1 cellular context compared by ENCODE assay signal in the genomic region with DNA sequence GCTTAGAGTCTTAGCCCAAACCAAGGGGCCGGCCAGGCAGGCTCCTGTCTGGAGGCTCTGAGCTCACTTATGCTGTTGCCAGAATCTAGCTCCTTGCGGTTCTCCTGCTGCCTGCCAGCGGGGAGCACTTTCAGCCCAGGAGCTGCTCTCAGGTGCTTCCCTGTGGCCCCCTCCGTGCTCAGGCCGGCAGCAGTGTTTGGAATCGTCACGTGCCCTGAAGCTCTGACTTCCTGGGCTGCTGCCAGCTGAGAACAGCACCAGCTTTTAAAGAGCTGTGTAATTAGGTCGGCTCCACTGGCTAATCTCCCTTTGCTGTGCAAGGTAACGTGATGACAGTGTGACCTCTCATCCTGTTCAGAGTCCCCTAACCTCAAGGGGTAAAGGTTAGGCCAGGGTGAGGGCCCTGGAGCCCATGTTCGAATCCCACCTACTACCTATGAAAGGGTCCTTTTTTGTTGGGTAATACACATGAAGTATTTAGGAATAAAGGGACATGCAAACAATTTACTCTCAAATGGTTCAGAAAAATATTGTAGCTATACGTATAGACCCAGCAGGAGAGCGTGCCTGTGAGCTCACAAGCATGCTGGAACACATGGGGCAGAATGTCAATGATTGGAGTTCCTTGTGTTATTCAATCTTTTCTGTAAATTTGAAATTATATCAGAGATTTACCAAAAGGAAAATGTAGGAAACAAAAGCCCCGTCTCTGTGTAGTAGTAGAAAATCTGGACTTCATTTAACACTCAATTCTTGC.
TF ChIP-seq lines count a peak whose summit lies in the region.

No MANE protein-coding gene starts in this region.

TF ChIP-seq in K562, 482 proteins besides CTCF, POLR2A, EP300 and RAD21 (continued from another document and continues in another):
- TF ChIP-seq, protein P1, sequence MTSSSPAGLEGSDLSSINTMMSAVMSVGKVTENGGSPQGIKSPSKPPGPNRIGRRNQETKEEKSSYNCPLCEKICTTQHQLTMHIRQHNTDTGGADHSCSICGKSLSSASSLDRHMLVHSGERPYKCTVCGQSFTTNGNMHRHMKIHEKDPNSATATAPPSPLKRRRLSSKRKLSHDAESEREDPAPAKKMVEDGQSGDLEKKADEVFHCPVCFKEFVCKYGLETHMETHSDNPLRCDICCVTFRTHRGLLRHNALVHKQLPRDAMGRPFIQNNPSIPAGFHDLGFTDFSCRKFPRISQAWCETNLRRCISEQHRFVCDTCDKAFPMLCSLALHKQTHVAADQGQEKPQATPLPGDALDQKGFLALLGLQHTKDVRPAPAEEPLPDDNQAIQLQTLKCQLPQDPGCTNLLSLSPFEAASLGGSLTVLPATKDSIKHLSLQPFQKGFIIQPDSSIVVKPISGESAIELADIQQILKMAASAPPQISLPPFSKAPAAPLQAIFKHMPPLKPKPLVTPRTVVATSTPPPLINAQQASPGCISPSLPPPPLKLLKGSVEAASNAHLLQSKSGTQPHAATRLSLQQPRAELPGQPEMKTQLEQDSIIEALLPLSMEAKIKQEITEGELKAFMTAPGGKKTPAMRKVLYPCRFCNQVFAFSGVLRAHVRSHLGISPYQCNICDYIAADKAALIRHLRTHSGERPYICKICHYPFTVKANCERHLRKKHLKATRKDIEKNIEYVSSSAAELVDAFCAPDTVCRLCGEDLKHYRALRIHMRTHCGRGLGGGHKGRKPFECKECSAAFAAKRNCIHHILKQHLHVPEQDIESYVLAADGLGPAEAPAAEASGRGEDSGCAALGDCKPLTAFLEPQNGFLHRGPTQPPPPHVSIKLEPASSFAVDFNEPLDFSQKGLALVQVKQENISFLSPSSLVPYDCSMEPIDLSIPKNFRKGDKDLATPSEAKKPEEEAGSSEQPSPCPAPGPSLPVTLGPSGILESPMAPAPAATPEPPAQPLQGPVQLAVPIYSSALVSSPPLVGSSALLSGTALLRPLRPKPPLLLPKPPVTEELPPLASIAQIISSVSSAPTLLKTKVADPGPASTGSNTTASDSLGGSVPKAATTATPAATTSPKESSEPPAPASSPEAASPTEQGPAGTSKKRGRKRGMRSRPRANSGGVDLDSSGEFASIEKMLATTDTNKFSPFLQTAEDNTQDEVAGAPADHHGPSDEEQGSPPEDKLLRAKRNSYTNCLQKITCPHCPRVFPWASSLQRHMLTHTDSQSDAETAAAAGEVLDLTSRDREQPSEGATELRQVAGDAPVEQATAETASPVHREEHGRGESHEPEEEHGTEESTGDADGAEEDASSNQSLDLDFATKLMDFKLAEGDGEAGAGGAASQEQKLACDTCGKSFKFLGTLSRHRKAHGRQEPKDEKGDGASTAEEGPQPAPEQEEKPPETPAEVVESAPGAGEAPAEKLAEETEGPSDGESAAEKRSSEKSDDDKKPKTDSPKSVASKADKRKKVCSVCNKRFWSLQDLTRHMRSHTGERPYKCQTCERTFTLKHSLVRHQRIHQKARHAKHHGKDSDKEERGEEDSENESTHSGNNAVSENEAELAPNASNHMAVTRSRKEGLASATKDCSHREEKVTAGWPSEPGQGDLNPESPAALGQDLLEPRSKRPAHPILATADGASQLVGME (CRISPR knock-in tag; IDR thresholded peaks at IDR 0.05), result no peak
- TF ChIP-seq HSF4 (CRISPR knock-in tag; IDR thresholded peaks at IDR 0.05; ENCODE audit: borderline replicate concordance), result no peak
- TF ChIP-seq, protein P2, sequence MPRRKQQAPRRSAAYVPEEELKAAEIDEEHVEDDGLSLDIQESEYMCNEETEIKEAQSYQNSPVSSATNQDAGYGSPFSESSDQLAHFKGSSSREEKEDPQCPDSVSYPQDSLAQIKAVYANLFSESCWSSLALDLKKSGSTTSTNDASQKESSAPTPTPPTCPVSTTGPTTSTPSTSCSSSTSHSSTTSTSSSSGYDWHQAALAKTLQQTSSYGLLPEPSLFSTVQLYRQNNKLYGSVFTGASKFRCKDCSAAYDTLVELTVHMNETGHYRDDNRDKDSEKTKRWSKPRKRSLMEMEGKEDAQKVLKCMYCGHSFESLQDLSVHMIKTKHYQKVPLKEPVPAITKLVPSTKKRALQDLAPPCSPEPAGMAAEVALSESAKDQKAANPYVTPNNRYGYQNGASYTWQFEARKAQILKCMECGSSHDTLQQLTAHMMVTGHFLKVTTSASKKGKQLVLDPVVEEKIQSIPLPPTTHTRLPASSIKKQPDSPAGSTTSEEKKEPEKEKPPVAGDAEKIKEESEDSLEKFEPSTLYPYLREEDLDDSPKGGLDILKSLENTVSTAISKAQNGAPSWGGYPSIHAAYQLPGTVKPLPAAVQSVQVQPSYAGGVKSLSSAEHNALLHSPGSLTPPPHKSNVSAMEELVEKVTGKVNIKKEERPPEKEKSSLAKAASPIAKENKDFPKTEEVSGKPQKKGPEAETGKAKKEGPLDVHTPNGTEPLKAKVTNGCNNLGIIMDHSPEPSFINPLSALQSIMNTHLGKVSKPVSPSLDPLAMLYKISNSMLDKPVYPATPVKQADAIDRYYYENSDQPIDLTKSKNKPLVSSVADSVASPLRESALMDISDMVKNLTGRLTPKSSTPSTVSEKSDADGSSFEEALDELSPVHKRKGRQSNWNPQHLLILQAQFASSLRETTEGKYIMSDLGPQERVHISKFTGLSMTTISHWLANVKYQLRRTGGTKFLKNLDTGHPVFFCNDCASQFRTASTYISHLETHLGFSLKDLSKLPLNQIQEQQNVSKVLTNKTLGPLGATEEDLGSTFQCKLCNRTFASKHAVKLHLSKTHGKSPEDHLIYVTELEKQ (CRISPR knock-in tag; IDR thresholded peaks at IDR 0.05), result no peak
- no peak for TF ChIP-seq ELK3 (CRISPR knock-in tag; IDR thresholded peaks at IDR 0.05)
- TF ChIP-seq NRF1 (conservative IDR thresholded peaks at IDR 0.05 in 1 of 2, IDR thresholded peaks at IDR 0.05 in 1 of 2), result peak in 1 of 2 experiments; percentile 33; a peak in 2 of 4 replicates
- TF ChIP-seq, protein P3, sequence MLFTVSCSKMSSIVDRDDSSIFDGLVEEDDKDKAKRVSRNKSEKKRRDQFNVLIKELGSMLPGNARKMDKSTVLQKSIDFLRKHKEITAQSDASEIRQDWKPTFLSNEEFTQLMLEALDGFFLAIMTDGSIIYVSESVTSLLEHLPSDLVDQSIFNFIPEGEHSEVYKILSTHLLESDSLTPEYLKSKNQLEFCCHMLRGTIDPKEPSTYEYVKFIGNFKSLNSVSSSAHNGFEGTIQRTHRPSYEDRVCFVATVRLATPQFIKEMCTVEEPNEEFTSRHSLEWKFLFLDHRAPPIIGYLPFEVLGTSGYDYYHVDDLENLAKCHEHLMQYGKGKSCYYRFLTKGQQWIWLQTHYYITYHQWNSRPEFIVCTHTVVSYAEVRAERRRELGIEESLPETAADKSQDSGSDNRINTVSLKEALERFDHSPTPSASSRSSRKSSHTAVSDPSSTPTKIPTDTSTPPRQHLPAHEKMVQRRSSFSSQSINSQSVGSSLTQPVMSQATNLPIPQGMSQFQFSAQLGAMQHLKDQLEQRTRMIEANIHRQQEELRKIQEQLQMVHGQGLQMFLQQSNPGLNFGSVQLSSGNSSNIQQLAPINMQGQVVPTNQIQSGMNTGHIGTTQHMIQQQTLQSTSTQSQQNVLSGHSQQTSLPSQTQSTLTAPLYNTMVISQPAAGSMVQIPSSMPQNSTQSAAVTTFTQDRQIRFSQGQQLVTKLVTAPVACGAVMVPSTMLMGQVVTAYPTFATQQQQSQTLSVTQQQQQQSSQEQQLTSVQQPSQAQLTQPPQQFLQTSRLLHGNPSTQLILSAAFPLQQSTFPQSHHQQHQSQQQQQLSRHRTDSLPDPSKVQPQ (CRISPR knock-in tag; IDR thresholded peaks at IDR 0.05; ENCODE audit: borderline replicate concordance), result no peak
- TF ChIP-seq, protein P4, sequence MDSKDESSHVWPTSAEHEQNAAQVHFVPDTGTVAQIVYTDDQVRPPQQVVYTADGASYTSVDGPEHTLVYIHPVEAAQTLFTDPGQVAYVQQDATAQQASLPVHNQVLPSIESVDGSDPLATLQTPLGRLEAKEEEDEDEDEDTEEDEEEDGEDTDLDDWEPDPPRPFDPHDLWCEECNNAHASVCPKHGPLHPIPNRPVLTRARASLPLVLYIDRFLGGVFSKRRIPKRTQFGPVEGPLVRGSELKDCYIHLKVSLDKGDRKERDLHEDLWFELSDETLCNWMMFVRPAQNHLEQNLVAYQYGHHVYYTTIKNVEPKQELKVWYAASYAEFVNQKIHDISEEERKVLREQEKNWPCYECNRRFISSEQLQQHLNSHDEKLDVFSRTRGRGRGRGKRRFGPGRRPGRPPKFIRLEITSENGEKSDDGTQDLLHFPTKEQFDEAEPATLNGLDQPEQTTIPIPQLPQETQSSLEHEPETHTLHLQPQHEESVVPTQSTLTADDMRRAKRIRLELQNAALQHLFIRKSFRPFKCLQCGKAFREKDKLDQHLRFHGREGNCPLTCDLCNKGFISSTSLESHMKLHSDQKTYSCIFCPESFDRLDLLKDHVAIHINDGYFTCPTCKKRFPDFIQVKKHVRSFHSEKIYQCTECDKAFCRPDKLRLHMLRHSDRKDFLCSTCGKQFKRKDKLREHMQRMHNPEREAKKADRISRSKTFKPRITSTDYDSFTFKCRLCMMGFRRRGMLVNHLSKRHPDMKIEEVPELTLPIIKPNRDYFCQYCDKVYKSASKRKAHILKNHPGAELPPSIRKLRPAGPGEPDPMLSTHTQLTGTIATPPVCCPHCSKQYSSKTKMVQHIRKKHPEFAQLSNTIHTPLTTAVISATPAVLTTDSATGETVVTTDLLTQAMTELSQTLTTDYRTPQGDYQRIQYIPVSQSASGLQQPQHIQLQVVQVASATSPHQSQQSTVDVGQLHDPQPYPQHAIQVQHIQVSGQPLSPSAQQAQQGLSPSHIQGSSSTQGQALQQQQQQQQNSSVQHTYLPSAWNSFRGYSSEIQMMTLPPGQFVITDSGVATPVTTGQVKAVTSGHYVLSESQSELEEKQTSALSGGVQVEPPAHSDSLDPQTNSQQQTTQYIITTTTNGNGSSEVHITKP (IDR thresholded peaks at IDR 0.05; ENCODE audit: partially characterized antibody), result no peak
- TF ChIP-seq ZNF239 (CRISPR knock-in tag; IDR thresholded peaks at IDR 0.05), result no peak
- TF ChIP-seq DPF2 (IDR thresholded peaks at IDR 0.05), result no peak
- peak; percentile 33; the same call in 1 of the 2 replicates for TF ChIP-seq CBFA2T2 (conservative IDR thresholded peaks at IDR 0.05)
- TF ChIP-seq ELF2 (CRISPR knock-in tag; IDR thresholded peaks at IDR 0.05), result no peak
- no peak for TF ChIP-seq NR2C2 (CRISPR knock-in tag; IDR thresholded peaks at IDR 0.05)
- peak; percentile 94 for TF ChIP-seq NR2C2 (tag; IDR thresholded peaks at IDR 0.05)
- no peak for TF ChIP-seq PCBP1 (IDR thresholded peaks at IDR 0.05; ENCODE audit: low read depth, low read length, poor library complexity, severe bottlenecking)
- TF ChIP-seq RHOXF2B (CRISPR knock-in tag; conservative IDR thresholded peaks at IDR 0.05), result no peak
- TF ChIP-seq NUFIP1 (IDR thresholded peaks at IDR 0.05; ENCODE audit: partially characterized antibody), result no peak
- peak; percentile 94 for TF ChIP-seq BHLHE40 (IDR thresholded peaks at IDR 0.05; ENCODE audit: low read length)
- peak; percentile 95 for TF ChIP-seq ZNF263 (CRISPR knock-in tag; IDR thresholded peaks at IDR 0.05; ENCODE audit: borderline replicate concordance)
- TF ChIP-seq, protein P5, sequence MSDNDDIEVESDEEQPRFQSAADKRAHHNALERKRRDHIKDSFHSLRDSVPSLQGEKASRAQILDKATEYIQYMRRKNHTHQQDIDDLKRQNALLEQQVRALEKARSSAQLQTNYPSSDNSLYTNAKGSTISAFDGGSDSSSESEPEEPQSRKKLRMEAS (CRISPR knock-in tag; IDR thresholded peaks at IDR 0.05), result peak; percentile 10; the same call in 1 of the 2 replicates
